In genomic region chr4:25743971-25744370, GRCh38 we compare ENCODE assay signal across 1 cellular context.
TF ChIP-seq lines count a peak whose summit lies in the region.

No MANE protein-coding gene starts in this region.

TF ChIP-seq in H1, 55 proteins besides CTCF, POLR2A, EP300 and RAD21:
- TF ChIP-seq TBP (IDR thresholded peaks at IDR 0.05; ENCODE audit: low read depth, low read length) (no peak), ATF3 (IDR thresholded peaks at IDR 0.05; ENCODE audit: insufficient read depth, low read depth, low read length) (no peak), NANOG (IDR thresholded peaks at IDR 0.05; ENCODE audit: insufficient read depth, low read depth, low read length, poor library complexity, severe bottlenecking) (no peak), CHD7 (IDR thresholded peaks at IDR 0.05; ENCODE audit: insufficient replicate concordance, low read length) (no peak), MAFK (IDR thresholded peaks at IDR 0.05; ENCODE audit: low read depth, low read length) (no peak), ZNF274 (IDR thresholded peaks at IDR 0.05; ENCODE audit: borderline replicate concordance, extremely low read depth, low read length) (no peak), SP1 (IDR thresholded peaks at IDR 0.05; ENCODE audit: low read depth, low read length) (no peak), HDAC2 (IDR thresholded peaks at IDR 0.05; ENCODE audit: borderline replicate concordance in 1 of 2, low read depth in 2 of 2, low read length in 2 of 2) (no peak), KDM1A (IDR thresholded peaks at IDR 0.05; ENCODE audit: borderline replicate concordance, low read length) (no peak), USF2 (IDR thresholded peaks at IDR 0.05; ENCODE audit: low read length) (no peak), JUN (IDR thresholded peaks at IDR 0.05; ENCODE audit: low read depth, low read length) (no peak), KDM4A (IDR thresholded peaks at IDR 0.05; ENCODE audit: low read depth, low read length, severe bottlenecking) (no peak), SIRT6 (IDR thresholded peaks at IDR 0.05; ENCODE audit: low read length) (no peak), YY1 (IDR thresholded peaks at IDR 0.05; ENCODE audit: low read depth, low read length) (no peak)
